Comparison of ENCODE assay signal across 11 cellular contexts in the genomic region with DNA sequence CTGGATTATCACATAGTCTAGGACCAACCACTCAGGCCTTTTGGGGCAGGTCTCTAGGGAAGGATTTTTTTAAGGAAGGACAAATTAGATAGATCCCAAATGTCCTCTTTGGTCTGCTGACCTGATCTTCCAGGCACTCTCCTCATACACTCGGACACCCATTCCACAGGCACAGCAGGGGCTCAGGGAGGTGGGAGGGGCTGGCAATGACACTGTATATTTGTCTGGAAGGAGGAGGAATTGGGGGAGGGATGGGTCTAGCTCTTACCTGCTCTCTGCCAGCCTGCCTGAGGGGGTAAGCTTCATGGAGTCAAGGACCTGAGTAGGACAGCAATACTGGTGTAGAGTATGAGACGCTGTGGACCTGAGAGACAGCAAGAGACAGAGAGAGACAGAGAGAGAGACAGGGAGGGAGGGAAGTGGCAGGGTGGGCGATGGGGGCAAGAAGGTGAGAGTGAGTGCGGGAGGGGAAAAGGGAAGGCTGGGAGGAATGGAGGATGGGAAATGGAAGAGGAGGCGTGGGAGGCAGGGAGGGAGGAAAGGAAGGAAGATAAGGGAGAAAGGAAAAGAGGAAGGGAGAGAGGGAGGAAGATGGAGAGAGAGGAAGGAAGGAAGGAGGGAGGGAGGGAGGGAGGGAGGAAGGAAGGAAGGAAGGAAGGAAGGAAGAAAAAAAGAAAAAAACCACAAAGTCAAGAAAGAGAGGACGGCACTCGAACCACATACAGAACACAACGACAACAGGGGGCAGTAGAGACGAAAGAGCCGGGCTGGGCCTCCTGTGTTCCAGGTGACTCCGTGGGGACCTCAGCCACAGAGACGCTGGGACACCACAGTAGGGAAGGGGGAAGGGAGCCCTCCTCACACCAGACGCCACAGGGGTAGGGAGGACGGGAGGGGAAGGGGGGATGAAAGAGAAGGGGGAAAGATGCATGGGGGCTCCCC. TPM values are rescaled to one million over a fixed set of nuclear protein-coding genes. Genes with fewer than 3 reads are reported as not detected.
DNase-seq lines count a peak whose midpoint lies in the region; ATAC-seq, FAIRE-seq and TF ChIP-seq lines count a peak whose summit lies in the region.
"Had no signal": no experiment of that assay in that cellular context is flagged by ENCODE, and none has a peak within 500 bp of the region (broad histone marks: within the 10 kb centered on the region; RNA-seq: fewer than 3 reads in every experiment).

No MANE protein-coding gene starts in this region.

- H3K27ac ChIP-seq in CD4-positive, CD25-positive, alpha-beta regulatory T cell (ENCODE audit: insufficient read depth, low read length, poor library complexity, severe bottlenecking): no peak overlapping the region
- peak overlapping the region; percentile 88 for H3K27ac ChIP-seq in HCT116 (ENCODE audit: low read depth, low read length)
- H3K27ac ChIP-seq in GM12878 (ENCODE audit: control insufficient read depth, insufficient read depth): no peak overlapping the region

- BruUV-seq in HCT116 (replicated peaks; lab: Mats Ljungman, UMichigan) (TSS peak; percentile 39), GM12878 (replicated peaks; lab: Mats Ljungman, UMichigan) (no TSS peak)

- no peaks in the 10 kb centered on the region for H4K20me1 ChIP-seq in HCT116 (ENCODE audit: insufficient read depth)
- no peaks in the 10 kb centered on the region for H4K20me1 ChIP-seq in GM12878 (ENCODE audit: control insufficient read depth, insufficient read depth)

- H2AFZ ChIP-seq in HCT116 (ENCODE audit: low read depth, low read length, poor library complexity, severe bottlenecking) (no peak overlapping the region), GM12878 (ENCODE audit: control insufficient read depth, low read depth, low read length) (peak overlapping the region; percentile 33)

- FAIRE-seq in GM12878 (lab: Jason Lieb, UNC) (no peak), GM19239 (lab: Jason Lieb, UNC) (no peak)

- TF ChIP-seq CTCF in HCT116 (IDR thresholded peaks at IDR 0.05 in 2 of 3, conservative IDR thresholded peaks at IDR 0.05 in 1 of 3; ENCODE audit: borderline replicate concordance in 1 of 3, insufficient read depth in 1 of 3, low read depth in 2 of 3, low read length in 2 of 3): peak in 2 of 3 experiments; percentile 28 to 34; a peak in 1 of 6 replicates
- TF ChIP-seq CTCF in GM12878 (IDR thresholded peaks at IDR 0.05 in 2 of 3, conservative IDR thresholded peaks at IDR 0.05 in 1 of 3; ENCODE audit: control insufficient read depth in 2 of 3, extremely low read depth in 1 of 3, insufficient read depth in 1 of 3, low read depth in 3 of 3, low read length in 3 of 3): peak in 2 of 3 experiments; percentile 6 to 20; a peak in 1 of 6 replicates
- TF ChIP-seq CTCF in nephron progenitor cell (IDR thresholded peaks at IDR 0.05): no peak
- no peak for TF ChIP-seq CTCF in foreskin fibroblast (IDR thresholded peaks at IDR 0.05; ENCODE audit: low read depth, low read length)

- TF ChIP-seq EP300 in GM12878 (IDR thresholded peaks at IDR 0.05; ENCODE audit: borderline replicate concordance in 1 of 2, control insufficient read depth in 1 of 2, low read depth in 2 of 2, low read length in 2 of 2): no peak

- RAD21 ChIA-PET in HCT116 (lab: Charles Lee; ENCODE audit: low non-redundant PET in 1 of 2, low total read pairs in 2 of 2, uncharacterized antibody in 2 of 2, unreplicated experiment in 2 of 2) (interaction anchor here in 1 of 2 experiments (0.7 kb wide), 1 partner anchor 39 kb away, joined by 3 read pairs; no protein-coding TSS in a partner anchor), GM12878 (lab: Charles Lee; ENCODE audit: unreplicated experiment) (no interaction called here)

- H3K9me3 ChIP-seq in CD4-positive, CD25-positive, alpha-beta regulatory T cell (ENCODE audit: control insufficient read depth in 2 of 2, low read length in 2 of 2): no peaks in the 10 kb centered on the region
- H3K9me3 ChIP-seq in HCT116 (ENCODE audit: control insufficient read depth in 1 of 2, insufficient read depth in 1 of 2, low read depth in 1 of 2, low read length in 2 of 2): no peaks in the 10 kb centered on the region
- H3K9me3 ChIP-seq in GM12878 (replicated peaks; ENCODE audit: control insufficient read depth, insufficient read depth, low read length): no peaks in the 10 kb centered on the region
- H3K9me3 ChIP-seq: thyroid gland had no signal

- TF ChIP-seq RAD21 in HCT116 (IDR thresholded peaks at IDR 0.05; ENCODE audit: low read depth) (no peak), GM12878 (IDR thresholded peaks at IDR 0.05; ENCODE audit: insufficient read depth, low read depth, low read length) (no peak)

- POLR2A ChIA-PET in HCT116 (lab: Charles Lee) (no interaction called here), GM12878 (lab: Charles Lee) (no interaction called here)

- H3K79me2 ChIP-seq in HCT116 (ENCODE audit: insufficient read depth, low read length) (0 out of 2 replicates have a peak, but pooled peaks cover 3% of the 10 kb centered on the region), GM12878 (ENCODE audit: control insufficient read depth, insufficient read depth, low read length) (no peaks in the 10 kb centered on the region)

- H3K4me1 ChIP-seq in CD4-positive, CD25-positive, alpha-beta regulatory T cell (ENCODE audit: control insufficient read depth, insufficient read depth, low read length, poor library complexity, severe bottlenecking): no peaks in the 10 kb centered on the region
- H3K4me1 ChIP-seq in HCT116 (ENCODE audit: control insufficient read depth in 1 of 2, insufficient read depth in 2 of 2, low read length in 2 of 2): peaks cover 20 to 39% of the 10 kb centered on the region in 2 experiments
- H3K4me1 ChIP-seq in GM12878 (ENCODE audit: control insufficient read depth, insufficient read depth, low read length): no peaks in the 10 kb centered on the region

- no peaks in the 10 kb centered on the region for H3K27me3 ChIP-seq in CD4-positive, CD25-positive, alpha-beta regulatory T cell (ENCODE audit: control insufficient read depth, insufficient read depth, low read length)
- H3K27me3 ChIP-seq in HCT116 (ENCODE audit: insufficient read depth, low read length): no peaks in the 10 kb centered on the region
- peaks cover 0 to 2% of the 10 kb centered on the region in 2 experiments; a peak in 1 of 4 replicates for H3K27me3 ChIP-seq in GM12878 (replicated peaks in 1 of 2; ENCODE audit: control insufficient read depth in 2 of 2, insufficient read depth in 2 of 2, low read length in 1 of 2)
- H3K27me3 ChIP-seq: thyroid gland had no signal

- no peak overlapping the region for H3K4me3 ChIP-seq in CD4-positive, CD25-positive, alpha-beta regulatory T cell (ENCODE audit: low read depth, low read length)
- H3K4me3 ChIP-seq in HCT116 (replicated peaks in 1 of 2; ENCODE audit: low read depth in 1 of 2, low read length in 2 of 2): peak overlapping the region; percentile 52 to 63
- no peak overlapping the region for H3K4me3 ChIP-seq in GM12878
- peak overlapping the region in 1 of 2 donors; percentile 49 for H3K4me3 ChIP-seq in foreskin fibroblast (ENCODE audit: low read depth in 1 of 2, low read length in 2 of 2)
- H3K4me3 ChIP-seq: thyroid gland had no signal

- H3K9ac ChIP-seq in HCT116 (ENCODE audit: low read length) (peak overlapping the region; percentile 68), GM12878 (ENCODE audit: control insufficient read depth, insufficient read depth, low read length) (no peak overlapping the region)

- H3K27ac Mint-ChIP-seq in CD4-positive, CD25-positive, alpha-beta regulatory T cell: peak overlapping the region in 2 of 3 donors; percentile 31 to 62
- H3K27ac Mint-ChIP-seq in nephron progenitor cell: peak overlapping the region; percentile 70

- H3K27me3 Mint-ChIP-seq in CD4-positive, CD25-positive, alpha-beta regulatory T cell: no peaks in the 10 kb centered on the region
- peaks cover 7% of the 10 kb centered on the region for H3K27me3 Mint-ChIP-seq in nephron progenitor cell (ENCODE audit: low read depth, poor library complexity)

- in situ Hi-C loops in GM12878 (cut with MboI): no loop called here

- ATAC-seq in CD4-positive, CD25-positive, alpha-beta regulatory T cell (ENCODE audit: low read depth in 2 of 2): no peak
- ATAC-seq in HCT116: peak; percentile 6; the same call in 1 of the 2 replicates
- ATAC-seq in GM12878: peak; percentile 52
- no peak for ATAC-seq in HG02981 (IDR thresholded peaks at IDR 0.05; ENCODE audit: unreplicated experiment)

- no peaks in the 10 kb centered on the region for H3K36me3 ChIP-seq in CD4-positive, CD25-positive, alpha-beta regulatory T cell (ENCODE audit: control insufficient read depth, insufficient read depth, low read length)
- H3K36me3 ChIP-seq in HCT116 (ENCODE audit: control insufficient read depth in 1 of 2, insufficient read depth in 2 of 2, low read length in 2 of 2) (no peaks in the 10 kb centered on the region), GM12878 (ENCODE audit: control insufficient read depth in 2 of 2, insufficient read depth in 2 of 2, low read length in 1 of 2) (no peaks in the 10 kb centered on the region)
- H3K36me3 ChIP-seq: thyroid gland had no signal

- SMC1A ChIA-PET in GM12878 (lab: Charles Lee; ENCODE audit: uncharacterized antibody, unreplicated experiment): no interaction called here

- H3K4me2 ChIP-seq in HCT116 (ENCODE audit: low read length) (peak overlapping the region; percentile 83), GM12878 (ENCODE audit: control insufficient read depth, insufficient read depth) (no peak overlapping the region)

- no peaks in the 10 kb centered on the region for H3K36me3 Mint-ChIP-seq in CD4-positive, CD25-positive, alpha-beta regulatory T cell
- no peaks in the 10 kb centered on the region for H3K36me3 Mint-ChIP-seq in nephron progenitor cell (ENCODE audit: low read depth)

- intact Hi-C loops in HCT116 (cut with micrococcal nuclease): no loop called here
- intact Hi-C loops in GM12878 (cut with micrococcal nuclease; ENCODE audit: unreplicated experiment): no loop called here

- CTCF ChIA-PET in HCT116 (lab: Charles Lee): no interaction called here
- CTCF ChIA-PET in GM12878 (lab: Yijun Ruan, JAX): interaction anchor here (0.9 to 1.5 kb wide), 2 partner anchors 8 to 27 kb away, joined by 3 read pairs; no protein-coding TSS in a partner anchor

- H3K9me2 ChIP-seq in HCT116 (ENCODE audit: insufficient read depth): no peaks in the 10 kb centered on the region

- WGBS in GM12878 (ENCODE audit: insufficient coverage, insufficient replicate concordance, low lambda C conversion rate, missing lambda C conversion rate): 34% methylated on average over 9 of the region's 14 CpGs

- H3K4me1 Mint-ChIP-seq in CD4-positive, CD25-positive, alpha-beta regulatory T cell: peaks cover 0 to 12% (median 1%) of the 10 kb centered on the region in 4 donors
- peaks cover 33% of the 10 kb centered on the region for H3K4me1 Mint-ChIP-seq in nephron progenitor cell

- TF ChIP-seq POLR2A in HCT116 (IDR thresholded peaks at IDR 0.05; ENCODE audit: borderline replicate concordance, extremely low read depth, insufficient read depth, insufficient read length): no peak
- no peak for TF ChIP-seq POLR2A in GM12878 (IDR thresholded peaks at IDR 0.05; ENCODE audit: low read depth, low read length)

- peak overlapping the region in 1 of 4 donors; percentile 45 for H3K4me3 Mint-ChIP-seq in CD4-positive, CD25-positive, alpha-beta regulatory T cell
- peak overlapping the region; percentile 69 for H3K4me3 Mint-ChIP-seq in nephron progenitor cell

- no peaks in the 10 kb centered on the region for H3K9me3 Mint-ChIP-seq in CD4-positive, CD25-positive, alpha-beta regulatory T cell
- peaks cover 50% of the 10 kb centered on the region for H3K9me3 Mint-ChIP-seq in nephron progenitor cell

- DNase-seq in CD4-positive, CD25-positive, alpha-beta regulatory T cell: no peak
- DNase-seq in HCT116 (ENCODE audit: low read depth, low spot score) (no peak), GM12878 (ENCODE audit: low read depth, low spot score) (no peak), nephron progenitor cell (no peak), NAMALWA (ENCODE audit: low spot score) (no peak), foreskin fibroblast (no peak), GM19239 (ENCODE audit: insufficient read length, low spot score) (no peak)
- DNase-seq: head of caudate nucleus, NCI-H1092, thyroid gland had no signal

RNA-seq across cellular contexts. Expression of a gene that starts 1.8 kb away (rescaled TPM):
- total RNA-seq in CD4-positive, CD25-positive, alpha-beta regulatory T cell: 0.39 TPM
- under 1 TPM in 3 of 4 donors, not detected in 1; 0.15 to 0.42 (median 0.31) TPM for polyA plus RNA-seq in CD4-positive, CD25-positive, alpha-beta regulatory T cell
- total RNA-seq in HCT116 (2021; ENCODE audit: unreplicated experiment) (20.7 TPM), GM12878 (2014; rRNA removed) (not detected in 2 replicates), GM12878 (2014; rRNA removed; fragmentation: Illumina TruSeq; extraction: Trizol) (not detected in 2 replicates), GM12878 (2021) (0.08 and 0.23 TPM in 2 replicates)
- 17.0 and 20.0 TPM in 2 replicates for polyA plus RNA-seq in HCT116 (2012)
- total RNA-seq in GM12878 (2013; cell fraction: nucleolus; rRNA removed): 0.61 and 0.98 TPM in 2 replicates
- not detected for polyA plus RNA-seq in GM12878 (2011; ENCODE audit: low read depth)
- polyA plus RNA-seq in GM12878 (2011; rRNA removed) (0.04 TPM in 1 of 2 replicates, not detected in the other), GM12878 (2014; fragmentation: Illumina TruSeq; extraction: Trizol) (0.07 TPM in 1 of 2 replicates, not detected in the other), GM12878 (2014; fragmentation: Nextera tagmentation; extraction: Ambion mirVana) (under 1 TPM; 0.04 to 0.11 TPM), GM12878 (2014; rRNA removed) (0.01 and 0.22 TPM in 2 replicates), GM12878 (2016; fragmentation: Nextera tagmentation; extraction: Ambion mirVana) (under 1 TPM in 1 of 2 experiments, not detected in 1; 0.04 TPM)
- polyA plus RNA-seq in GM12878 (2011; cell fraction: cytosol; rRNA removed): 0.05 and 0.07 TPM in 2 replicates
- polyA plus RNA-seq in GM12878 (2011; cell fraction: nucleus; rRNA removed): 0.20 and 0.27 TPM in 2 replicates
- polyA plus RNA-seq in GM12878 (2012): 0.13 and 0.18 TPM in 2 replicates
- polyA minus RNA-seq in GM12878 (2011; rRNA and poly(A)+ RNA removed): not detected in 2 replicates
- polyA minus RNA-seq in GM12878 (2011; cell fraction: cytosol; rRNA and poly(A)+ RNA removed): not detected in 2 replicates
- polyA minus RNA-seq in GM12878 (2011; cell fraction: nucleus; rRNA and poly(A)+ RNA removed): 0.36 TPM in 1 of 2 replicates, not detected in the other

RNA-seq across cellular contexts. Expression of a gene that starts 54.6 kb away (rescaled TPM):
- total RNA-seq in CD4-positive, CD25-positive, alpha-beta regulatory T cell: 358 TPM
- polyA plus RNA-seq in CD4-positive, CD25-positive, alpha-beta regulatory T cell: 10 to 100 TPM; 22.0 to 34.8 (median 27.8) TPM
- total RNA-seq in HCT116 (2021; ENCODE audit: unreplicated experiment): 72.9 TPM
- polyA plus RNA-seq in HCT116 (2012): 55.9 and 61.7 TPM in 2 replicates
- 354 and 399 TPM in 2 replicates for total RNA-seq in GM12878 (2013; cell fraction: nucleolus; rRNA removed)
- total RNA-seq in GM12878 (2014; rRNA removed): 48.0 and 59.2 TPM in 2 replicates
- 35.7 and 42.1 TPM in 2 replicates for total RNA-seq in GM12878 (2014; rRNA removed; fragmentation: Illumina TruSeq; extraction: Trizol)
- total RNA-seq in GM12878 (2021): 99.4 and 110 TPM in 2 replicates
- 34.8 TPM for polyA plus RNA-seq in GM12878 (2011; ENCODE audit: low read depth)
- 40.2 and 88.5 TPM in 2 replicates for polyA plus RNA-seq in GM12878 (2011; rRNA removed)
- polyA plus RNA-seq in GM12878 (2011; cell fraction: cytosol; rRNA removed): 61.8 and 80.7 TPM in 2 replicates
- 295 and 353 TPM in 2 replicates for polyA plus RNA-seq in GM12878 (2011; cell fraction: nucleus; rRNA removed)
- polyA plus RNA-seq in GM12878 (2012): 63.5 and 69.1 TPM in 2 replicates
- polyA plus RNA-seq in GM12878 (2014; fragmentation: Illumina TruSeq; extraction: Trizol): 45.1 and 51.0 TPM in 2 replicates
- polyA plus RNA-seq in GM12878 (2014; fragmentation: Nextera tagmentation; extraction: Ambion mirVana): 1 to 10 TPM; 1.5 TPM
- 58.5 and 64.7 TPM in 2 replicates for polyA plus RNA-seq in GM12878 (2014; rRNA removed)
- 10 to 100 TPM; 49.0 to 54.9 TPM for polyA plus RNA-seq in GM12878 (2016; fragmentation: Nextera tagmentation; extraction: Ambion mirVana)
- 126 and 142 TPM in 2 replicates for polyA minus RNA-seq in GM12878 (2011; rRNA and poly(A)+ RNA removed)
- polyA minus RNA-seq in GM12878 (2011; cell fraction: cytosol; rRNA and poly(A)+ RNA removed): 51.1 and 56.4 TPM in 2 replicates
- polyA minus RNA-seq in GM12878 (2011; cell fraction: nucleus; rRNA and poly(A)+ RNA removed): 116 and 171 TPM in 2 replicates

Comparison
In these comparisons a context has a peak if more than half of its experiments do, and no peak if none do; other contexts are left out.
1. ATAC-seq: peak in HCT116 (single experiment) and GM12878 (single experiment); none in CD4-positive, CD25-positive, alpha-beta regulatory T cell (0 of 2) and HG02981 (single experiment).
2. H3K4me3 ChIP-seq: peak in HCT116 (2 of 2); none in CD4-positive, CD25-positive, alpha-beta regulatory T cell (single experiment) and GM12878 (single experiment).
3. CTCF ChIP-seq: peak in HCT116 (2 of 3) and GM12878 (2 of 3); none in nephron progenitor cell (single experiment) and foreskin fibroblast (single experiment).
4. RNA of a gene that starts 1.8 kb away (total RNA-seq): 20.7 TPM in HCT116 (single experiment); 0.39 TPM in CD4-positive, CD25-positive, alpha-beta regulatory T cell (single experiment) and 0.08 to 0.98 TPM in GM12878; every median in the first group is over 10 times any median in the second.